19 cellular contexts compared by ENCODE assay signal in genomic region chr9:26812217-26812616, GRCh38.
"Had no signal": no experiment of that assay in that cellular context is flagged by ENCODE, and none has a peak within 500 bp of the region (broad histone marks: within the 10 kb centered on the region; RNA-seq: fewer than 3 reads in every experiment).

No MANE protein-coding gene starts in this region.

- H3K4me3 ChIP-seq: thoracic aorta, upper lobe of right lung had no signal

- DNase-seq: activated CD4-positive, alpha-beta memory T cell treated with anti-CD3 and anti-CD28 coated beads for 36 hours; activated CD4-positive, alpha-beta T cell treated with anti-CD3 and anti-CD28 coated beads for 36 hours; activated gamma-delta T cell; activated T-cell treated with anti-CD3 and anti-CD28 coated beads, Interleukin-2, amount 50 U/mL, for 72 hours; amniotic stem cell; cerebellar nuclear complex; effector memory CD4-positive, alpha-beta T cell; foreskin keratinocyte; glutamatergic neuron; hypothalamus; left ventricle myocardium superior; naive thymus-derived CD8-positive, alpha-beta T cell; stimulated activated CD4-positive, alpha-beta T cell treated with anti-CD3 and anti-CD28 coated beads, Interleukin-12 subunit alpha, Interleukin-12 subunit beta, amount 100 ng/mL, for 4 hours; stimulated activated CD4-positive, alpha-beta T cell treated with anti-CD3 and anti-CD28 coated beads, Interleukin-2, amount 100 ng/mL, for 24 hours; upper lobe of right lung; WERI-Rb-1 had no signal

- ATAC-seq: activated CD4-positive, alpha-beta T cell treated with anti-CD3 and anti-CD28 coated beads for 36 hours; activated T-cell treated with anti-CD3 and anti-CD28 coated beads, Interleukin-2, amount 50 U/mL, for 72 hours; foreskin keratinocyte; left ventricle myocardium superior; naive thymus-derived CD8-positive, alpha-beta T cell; stimulated activated effector memory CD8-positive, alpha-beta T cell treated with anti-CD3 and anti-CD28 coated beads, Interleukin-12 subunit alpha, Interleukin-12 subunit beta, amount 100 ng/mL, for 72 hours; upper lobe of right lung had no signal

- H3K36me3 ChIP-seq: thoracic aorta, upper lobe of right lung, WERI-Rb-1 had no signal

- H3K27me3 ChIP-seq: foreskin keratinocyte, upper lobe of right lung had no signal

- H3K9me3 ChIP-seq: thoracic aorta, upper lobe of right lung had no signal

- H3K4me1 ChIP-seq: foreskin keratinocyte, parathyroid adenoma, upper lobe of right lung had no signal

- H3K27ac ChIP-seq: foreskin keratinocyte, parathyroid adenoma, thoracic aorta, upper lobe of right lung, WERI-Rb-1 had no signal
